ENCODE assay signal across 8 cellular contexts in the genomic region with DNA sequence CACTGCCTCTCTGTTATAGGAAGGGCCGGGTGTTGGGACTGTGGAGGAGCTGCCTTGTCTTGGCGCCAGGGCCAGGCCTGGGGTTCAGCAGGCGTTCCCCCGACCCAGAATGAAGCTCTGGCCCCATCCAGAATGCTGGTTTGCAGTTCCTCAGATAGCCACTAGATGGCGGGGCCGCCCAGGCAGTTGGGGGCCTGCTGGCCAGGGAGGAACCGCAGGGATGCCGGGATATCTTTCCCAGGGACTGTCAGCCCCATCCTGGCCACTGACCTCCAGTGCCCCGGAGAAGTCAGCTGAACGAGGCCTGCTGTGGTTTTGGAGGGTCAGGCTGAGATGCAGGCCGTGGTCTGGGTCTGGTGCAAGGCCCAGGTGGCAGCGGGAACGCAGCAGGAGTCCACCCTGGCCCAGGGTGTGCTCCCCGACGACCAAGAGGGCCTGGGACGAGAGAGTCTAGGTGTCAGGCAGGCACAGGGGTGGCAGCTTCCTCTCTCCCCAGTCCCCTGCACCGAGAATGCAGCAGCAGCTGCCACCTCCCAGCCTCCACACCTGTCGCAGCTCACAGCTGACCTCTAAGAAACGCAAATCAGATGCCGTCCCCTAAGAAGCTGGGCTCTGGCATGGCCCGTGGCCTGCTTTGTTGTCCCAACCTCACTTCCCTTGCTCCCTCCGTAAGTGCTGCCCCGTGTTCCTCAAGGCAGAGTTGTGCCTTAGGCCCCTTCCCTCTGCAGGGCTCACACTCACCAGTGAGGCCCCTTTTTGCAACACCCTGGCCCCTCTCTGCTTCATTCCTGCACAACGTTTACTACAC. TPM values are rescaled to one million over a fixed set of nuclear protein-coding genes. Genes with fewer than 3 reads are reported as not detected.
DNase-seq lines count a peak whose midpoint lies in the region; ATAC-seq and TF ChIP-seq lines count a peak whose summit lies in the region.

No MANE protein-coding gene starts in this region.

- TF ChIP-seq CTCF in GM12873 (IDR thresholded peaks at IDR 0.05; ENCODE audit: insufficient read depth, low read depth, low read length, missing control alignments) (peak; percentile 99), dorsolateral prefrontal cortex (IDR thresholded peaks at IDR 0.05 in 54 of 56, conservative IDR thresholded peaks at IDR 0.05 in 2 of 56; ENCODE audit: low read depth in 1 of 56, partially characterized antibody in 56 of 56) (peak; percentile 92 to 100 (median 99)), lung (IDR thresholded peaks at IDR 0.05; ENCODE audit: control extremely low read depth, extremely low read depth) (peak; percentile 88)

- H3K9me3 ChIP-seq in lung (ENCODE audit: control insufficient read depth in 2 of 2, insufficient read depth in 1 of 2, low read length in 1 of 2), result no peaks in the 10 kb centered on the region

- DNase-seq in A172 (ENCODE audit: low spot score) (peak; percentile 70), NCI-H2227 treated with DMSO at 0.1 percent for 48 hours (lab: John Stamatoyannopoulos, UW) (peak; percentile 66), dorsolateral prefrontal cortex (peak; percentile 66 to 86 (median 78)), lung (ENCODE audit: low spot score) (peak; percentile 74)
- peak; percentile 53 to 64 for DNase-seq in activated CD4-positive, alpha-beta T cell treated with anti-CD3 and anti-CD28 coated beads, Interleukin-2, amount 50 U/mL, for 4 hours
- peak; percentile 45 for DNase-seq in stimulated activated CD8-positive, alpha-beta memory T cell treated with anti-CD3 and anti-CD28 coated beads, Interleukin-12 subunit alpha, Interleukin-12 subunit beta, amount 100 ng/mL, for 1 hour (ENCODE audit: low read depth)

- WGBS in lung, 2 donors, result 43% methylated on average over 24 of the region's 24 CpGs

- H3K36me3 ChIP-seq in lung (ENCODE audit: control insufficient read depth in 2 of 2, insufficient read depth in 2 of 2, low read length in 2 of 2), result no peaks in the 10 kb centered on the region

- H3K4me3 ChIP-seq in dorsolateral prefrontal cortex, result no peak overlapping the region
- no peak overlapping the region for H3K4me3 ChIP-seq in lung

- H3K27me3 ChIP-seq in dorsolateral prefrontal cortex (no peaks in the 10 kb centered on the region), lung (ENCODE audit: control insufficient read depth, insufficient read depth) (no peaks in the 10 kb centered on the region)

- peak; percentile 66 for ATAC-seq in lung (ENCODE audit: insufficient read depth, low FRiP score)
- ATAC-seq in GM18909 (IDR thresholded peaks at IDR 0.05; ENCODE audit: poor library complexity, unreplicated experiment), result no peak

- H3K4me1 ChIP-seq in lung (ENCODE audit: control insufficient read depth in 2 of 2, insufficient read depth in 2 of 2, low read length in 2 of 2), result no peaks in the 10 kb centered on the region

- intact Hi-C loops in dorsolateral prefrontal cortex (cut with DNase I), result loop anchor here (2.0 to 5.0 kb wide), 6 partner anchors 246 to 671 kb away; no protein-coding TSS in a partner anchor

- H3K27ac ChIP-seq in dorsolateral prefrontal cortex (peak overlapping the region in 2 of 59 donors; percentile 36 to 50), lung (ENCODE audit: low read depth in 1 of 2, low read length in 1 of 2) (no peak overlapping the region)

RNA-seq across cellular contexts. Expression of gene RMI2, which starts 51.2 kb away (rescaled TPM):
- total RNA-seq in A172 (2014; rRNA removed; shearing (Covaris generic)), result 29.8 and 33.7 TPM in 2 replicates
- total RNA-seq in dorsolateral prefrontal cortex, result 1 to 10 TPM in 113 of 120 experiments, under 1 TPM in 7; 0.69 to 7.9 (median 3.0) TPM
- 1 to 10 TPM; 4.4 to 4.6 TPM for total RNA-seq in lung
- 1 to 10 TPM; 2.5 to 7.2 TPM for polyA plus RNA-seq in lung
